ENCODE assay signal across 1 cellular context in the genomic region with DNA sequence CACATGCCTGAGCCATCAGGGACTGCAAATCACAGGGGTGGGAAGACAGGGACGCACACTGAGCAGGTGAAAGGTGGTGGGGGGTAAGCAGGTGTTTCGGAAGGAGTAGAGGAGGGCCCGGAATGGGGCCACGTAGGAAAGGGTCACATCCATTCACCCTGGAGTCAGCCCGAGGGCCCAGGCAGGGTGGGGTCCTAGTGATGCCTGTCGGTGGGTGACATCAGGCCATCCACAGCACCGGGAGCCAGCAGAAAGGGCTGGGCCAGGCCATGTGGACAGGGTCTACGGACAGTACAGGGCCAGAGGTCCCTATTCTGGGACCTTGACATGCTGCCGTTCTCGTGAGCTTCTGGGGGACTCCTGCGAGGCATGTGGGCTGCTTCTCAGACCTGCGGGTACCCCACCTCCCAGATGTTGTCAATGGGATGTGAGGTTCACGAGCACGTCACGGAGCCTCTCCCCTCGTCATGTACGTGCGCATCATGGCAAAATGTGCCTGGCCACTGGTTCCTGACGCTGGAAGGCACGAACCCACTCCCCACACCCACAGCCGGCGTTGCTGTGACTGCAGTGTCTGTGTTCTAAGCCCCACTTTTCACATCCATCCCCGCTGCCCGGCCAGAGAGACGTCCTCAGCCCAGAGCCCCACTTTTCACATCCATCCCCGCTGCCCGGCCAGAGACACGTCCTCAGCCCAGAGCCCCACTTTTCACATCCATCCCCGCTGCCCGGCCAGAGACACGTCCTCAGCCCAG.
TF ChIP-seq lines count a peak whose summit lies in the region.

No MANE protein-coding gene starts in this region.

TF ChIP-seq in IMR-90, 13 proteins besides CTCF, POLR2A, EP300 and RAD21:
- TF ChIP-seq CHD1 (IDR thresholded peaks at IDR 0.05; ENCODE audit: low read depth, low read length) (no peak), RFX5 (IDR thresholded peaks at IDR 0.05; ENCODE audit: low read depth, low read length) (no peak), SMC3 (IDR thresholded peaks at IDR 0.05; ENCODE audit: low read depth, low read length) (no peak), MAFK (IDR thresholded peaks at IDR 0.05; ENCODE audit: low read depth, low read length) (no peak), MAZ (IDR thresholded peaks at IDR 0.05; ENCODE audit: borderline replicate concordance, low read depth, low read length) (no peak), BHLHE40 (IDR thresholded peaks at IDR 0.05; ENCODE audit: low read depth, low read length) (no peak), RCOR1 (IDR thresholded peaks at IDR 0.05; ENCODE audit: insufficient replicate concordance, low read length) (no peak), MXI1 (IDR thresholded peaks at IDR 0.05; ENCODE audit: borderline replicate concordance, low read depth, low read length) (no peak), FOS (IDR thresholded peaks at IDR 0.05; ENCODE audit: low read depth, low read length) (no peak), CEBPB (IDR thresholded peaks at IDR 0.05; ENCODE audit: low read depth, low read length) (no peak), NFE2L2 (IDR thresholded peaks at IDR 0.05; ENCODE audit: low read depth, low read length) (no peak)
- TF ChIP-seq, protein P1, sequence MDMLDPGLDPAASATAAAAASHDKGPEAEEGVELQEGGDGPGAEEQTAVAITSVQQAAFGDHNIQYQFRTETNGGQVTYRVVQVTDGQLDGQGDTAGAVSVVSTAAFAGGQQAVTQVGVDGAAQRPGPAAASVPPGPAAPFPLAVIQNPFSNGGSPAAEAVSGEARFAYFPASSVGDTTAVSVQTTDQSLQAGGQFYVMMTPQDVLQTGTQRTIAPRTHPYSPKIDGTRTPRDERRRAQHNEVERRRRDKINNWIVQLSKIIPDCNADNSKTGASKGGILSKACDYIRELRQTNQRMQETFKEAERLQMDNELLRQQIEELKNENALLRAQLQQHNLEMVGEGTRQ (IDR thresholded peaks at IDR 0.05; ENCODE audit: low read depth, low read length) = no peak
- TF ChIP-seq, protein P2, sequence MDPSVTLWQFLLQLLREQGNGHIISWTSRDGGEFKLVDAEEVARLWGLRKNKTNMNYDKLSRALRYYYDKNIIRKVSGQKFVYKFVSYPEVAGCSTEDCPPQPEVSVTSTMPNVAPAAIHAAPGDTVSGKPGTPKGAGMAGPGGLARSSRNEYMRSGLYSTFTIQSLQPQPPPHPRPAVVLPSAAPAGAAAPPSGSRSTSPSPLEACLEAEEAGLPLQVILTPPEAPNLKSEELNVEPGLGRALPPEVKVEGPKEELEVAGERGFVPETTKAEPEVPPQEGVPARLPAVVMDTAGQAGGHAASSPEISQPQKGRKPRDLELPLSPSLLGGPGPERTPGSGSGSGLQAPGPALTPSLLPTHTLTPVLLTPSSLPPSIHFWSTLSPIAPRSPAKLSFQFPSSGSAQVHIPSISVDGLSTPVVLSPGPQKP (IDR thresholded peaks at IDR 0.05; ENCODE audit: borderline replicate concordance, low read depth, low read length) = no peak
